ENCODE assay signal across 10 cellular contexts in the genomic region with DNA sequence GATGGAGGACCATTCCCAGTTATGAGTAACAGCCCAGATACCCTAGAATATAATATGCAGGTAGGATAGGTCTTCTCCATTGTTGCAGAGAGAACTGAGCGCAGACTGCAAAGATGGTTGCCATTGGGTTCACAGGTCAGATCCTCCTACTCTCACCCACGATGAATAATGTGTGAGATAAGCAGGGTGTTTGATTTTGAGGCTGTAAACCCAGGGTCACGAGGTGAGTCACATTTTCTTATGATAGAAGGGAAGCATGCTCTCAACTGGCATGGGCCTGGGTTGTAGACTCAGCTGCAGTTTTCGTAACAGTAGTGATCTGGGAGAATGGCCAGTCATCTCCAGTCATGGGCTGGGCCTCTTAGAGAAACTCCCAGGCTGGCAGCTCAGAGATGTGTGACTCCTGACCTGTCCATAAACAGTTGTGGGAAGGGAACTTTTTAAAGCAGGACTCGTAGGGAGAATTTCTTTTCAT.
DNase-seq lines count a peak whose midpoint lies in the region; ATAC-seq and TF ChIP-seq lines count a peak whose summit lies in the region.
"Had no signal": no experiment of that assay in that cellular context is flagged by ENCODE, and none has a peak within 500 bp of the region (broad histone marks: within the 10 kb centered on the region; RNA-seq: fewer than 3 reads in every experiment).

No MANE protein-coding gene starts in this region.

- H3K4me3 ChIP-seq in suprapubic skin: no peak overlapping the region

- H3K4me1 Mint-ChIP-seq in activated CD8-positive, alpha-beta T cell treated with anti-CD3 and anti-CD28 coated beads for 36 hours (ENCODE audit: low read depth): peaks cover 18% of the 10 kb centered on the region
- peaks cover 12% of the 10 kb centered on the region for H3K4me1 Mint-ChIP-seq in activated CD8-positive, alpha-beta T cell treated with anti-CD3 and anti-CD28 coated beads, Interleukin-2, amount 10 ng/mL, durations not matched to agents 7 days and 5 days (ENCODE audit: low read depth)
- peaks cover 35% of the 10 kb centered on the region for H3K4me1 Mint-ChIP-seq in activated T-helper 2 cell treated with anti-CD3 and anti-CD28 coated beads, Interferon-gamma antibody, Interleukin-2, Interleukin-4, amounts not matched to agents 10 μg/mL and 5 μg/mL and 100 μg/mL, durations not matched to agents 14 hours and 24 hours and 36 hours (ENCODE audit: low read depth)

- no peaks in the 10 kb centered on the region for H3K36me3 ChIP-seq in suprapubic skin

- 66% methylated on average over 5 of the region's 5 CpGs for WGBS in suprapubic skin

- H3K27me3 ChIP-seq in suprapubic skin: no peaks in the 10 kb centered on the region

- H3K4me3 Mint-ChIP-seq in activated CD8-positive, alpha-beta T cell treated with anti-CD3 and anti-CD28 coated beads for 36 hours: no peak overlapping the region
- H3K4me3 Mint-ChIP-seq in activated CD8-positive, alpha-beta T cell treated with anti-CD3 and anti-CD28 coated beads, Interleukin-2, amount 10 ng/mL, durations not matched to agents 7 days and 5 days: no peak overlapping the region
- no peak overlapping the region for H3K4me3 Mint-ChIP-seq in activated T-helper 2 cell treated with anti-CD3 and anti-CD28 coated beads, Interferon-gamma antibody, Interleukin-2, Interleukin-4, amounts not matched to agents 10 μg/mL and 5 μg/mL and 100 μg/mL, durations not matched to agents 14 hours and 24 hours and 36 hours (ENCODE audit: low read depth)
- H3K4me3 Mint-ChIP-seq: CD8-positive, alpha-beta T cell had no signal

- TF ChIP-seq EP300 in suprapubic skin (IDR thresholded peaks at IDR 0.05): no peak

- peak overlapping the region; percentile 73 for H3K27ac Mint-ChIP-seq in activated CD8-positive, alpha-beta T cell treated with anti-CD3 and anti-CD28 coated beads for 36 hours
- no peak overlapping the region for H3K27ac Mint-ChIP-seq in activated CD8-positive, alpha-beta T cell treated with anti-CD3 and anti-CD28 coated beads, Interleukin-2, amount 10 ng/mL, durations not matched to agents 7 days and 5 days
- H3K27ac Mint-ChIP-seq in activated T-helper 2 cell treated with anti-CD3 and anti-CD28 coated beads, Interferon-gamma antibody, Interleukin-2, Interleukin-4, amounts not matched to agents 10 μg/mL and 5 μg/mL and 100 μg/mL, durations not matched to agents 14 hours and 24 hours and 36 hours: peak overlapping the region; percentile 76
- H3K27ac Mint-ChIP-seq: CD8-positive, alpha-beta T cell had no signal

- TF ChIP-seq POLR2A in suprapubic skin (IDR thresholded peaks at IDR 0.05): no peak

- H3K9me3 ChIP-seq in suprapubic skin: no peaks in the 10 kb centered on the region

- no peak overlapping the region for H3K27ac ChIP-seq in suprapubic skin

- CTCF ChIA-PET in activated CD8-positive, alpha-beta T cell treated with anti-CD3 and anti-CD28 coated beads for 36 hours (lab: Charles Lee): interaction anchor here (1.3 kb wide), 1 partner anchor 12 kb away, joined by 3 read pairs; no protein-coding TSS in a partner anchor
- CTCF ChIA-PET in activated CD8-positive, alpha-beta T cell treated with anti-CD3 and anti-CD28 coated beads, Interleukin-2, amount 10 ng/mL, durations not matched to agents 7 days and 5 days (lab: Charles Lee): interaction anchor here (1.1 kb wide), 1 partner anchor 120 kb away, joined by 3 read pairs; no protein-coding TSS in a partner anchor

- intact Hi-C loops in activated CD8-positive, alpha-beta T cell treated with anti-CD3 and anti-CD28 coated beads for 36 hours (cut with micrococcal nuclease): no loop called here
- intact Hi-C loops in activated T-helper 2 cell treated with anti-CD3 and anti-CD28 coated beads, Interferon-gamma antibody, Interleukin-2, Interleukin-4, amounts not matched to agents 10 μg/mL and 5 μg/mL and 100 μg/mL, durations not matched to agents 14 hours and 24 hours and 36 hours (cut with micrococcal nuclease): loop anchor here (2.0 to 10.0 kb wide), 4 partner anchors 65 to 213 kb away; a partner anchor contains a TSS

- POLR2A ChIA-PET in activated CD8-positive, alpha-beta T cell treated with anti-CD3 and anti-CD28 coated beads for 36 hours (lab: Charles Lee): interaction anchor here (0.8 to 1.2 kb wide), 4 partner anchors 42 to 76 kb away, joined by 3 to 5 read pairs (median 4); a partner anchor contains a TSS
- POLR2A ChIA-PET in activated CD8-positive, alpha-beta T cell treated with anti-CD3 and anti-CD28 coated beads, Interleukin-2, amount 10 ng/mL, durations not matched to agents 7 days and 5 days (lab: Charles Lee): no interaction called here

- no peaks in the 10 kb centered on the region for H3K9me3 Mint-ChIP-seq in activated CD8-positive, alpha-beta T cell treated with anti-CD3 and anti-CD28 coated beads for 36 hours
- H3K9me3 Mint-ChIP-seq in activated CD8-positive, alpha-beta T cell treated with anti-CD3 and anti-CD28 coated beads, Interleukin-2, amount 10 ng/mL, durations not matched to agents 7 days and 5 days (ENCODE audit: insufficient read depth): no peaks in the 10 kb centered on the region
- no peaks in the 10 kb centered on the region for H3K9me3 Mint-ChIP-seq in activated T-helper 2 cell treated with anti-CD3 and anti-CD28 coated beads, Interferon-gamma antibody, Interleukin-2, Interleukin-4, amounts not matched to agents 10 μg/mL and 5 μg/mL and 100 μg/mL, durations not matched to agents 14 hours and 24 hours and 36 hours
- H3K9me3 Mint-ChIP-seq: CD8-positive, alpha-beta T cell had no signal

- DNase-seq in activated CD8-positive, alpha-beta T cell treated with anti-CD3 and anti-CD28 coated beads for 36 hours: peak; percentile 64
- no peak for DNase-seq in activated CD8-positive, alpha-beta T cell treated with anti-CD3 and anti-CD28 coated beads, Interleukin-2, amount 10 ng/mL, durations not matched to agents 7 days and 5 days
- no peak for DNase-seq in activated T-helper 2 cell treated with anti-CD3 and anti-CD28 coated beads, Interferon-gamma antibody, Interleukin-2, Interleukin-4, amounts not matched to agents 10 μg/mL and 5 μg/mL and 100 μg/mL, durations not matched to agents 14 hours and 24 hours and 36 hours (ENCODE audit: low spot score)
- DNase-seq in left lobe of liver (ENCODE audit: low spot score): peak; percentile 59
- peak; percentile 81 to 82 for DNase-seq in suprapubic skin (ENCODE audit: low spot score in 2 of 2)
- no peak for DNase-seq in COLO829 (ENCODE audit: low spot score)
- DNase-seq in NCI-H1694 (lab: John Stamatoyannopoulos, UW): no peak
- DNase-seq: T-helper 1 cell had no signal

- H3K36me3 Mint-ChIP-seq in activated CD8-positive, alpha-beta T cell treated with anti-CD3 and anti-CD28 coated beads for 36 hours (ENCODE audit: low read depth): no peaks in the 10 kb centered on the region
- H3K36me3 Mint-ChIP-seq in activated CD8-positive, alpha-beta T cell treated with anti-CD3 and anti-CD28 coated beads, Interleukin-2, amount 10 ng/mL, durations not matched to agents 7 days and 5 days (ENCODE audit: low read depth): no peaks in the 10 kb centered on the region
- no peaks in the 10 kb centered on the region for H3K36me3 Mint-ChIP-seq in activated T-helper 2 cell treated with anti-CD3 and anti-CD28 coated beads, Interferon-gamma antibody, Interleukin-2, Interleukin-4, amounts not matched to agents 10 μg/mL and 5 μg/mL and 100 μg/mL, durations not matched to agents 14 hours and 24 hours and 36 hours (ENCODE audit: low read depth)
- H3K36me3 Mint-ChIP-seq: CD8-positive, alpha-beta T cell had no signal

- ATAC-seq in activated CD8-positive, alpha-beta T cell treated with anti-CD3 and anti-CD28 coated beads for 36 hours: peak; percentile 93
- no peak for ATAC-seq in activated CD8-positive, alpha-beta T cell treated with anti-CD3 and anti-CD28 coated beads, Interleukin-2, amount 10 ng/mL, durations not matched to agents 7 days and 5 days
- ATAC-seq in left lobe of liver: peak; percentile 90
- ATAC-seq in GM19395 (IDR thresholded peaks at IDR 0.05; ENCODE audit: unreplicated experiment): no peak
- ATAC-seq: CD8-positive, alpha-beta T cell had no signal

- peaks cover 7% of the 10 kb centered on the region for H3K4me1 ChIP-seq in suprapubic skin

- TF ChIP-seq CTCF in activated CD8-positive, alpha-beta T cell treated with anti-CD3 and anti-CD28 coated beads for 36 hours (IDR thresholded peaks at IDR 0.05): no peak
- no peak for TF ChIP-seq CTCF in suprapubic skin (IDR thresholded peaks at IDR 0.05)

- no peaks in the 10 kb centered on the region for H3K27me3 Mint-ChIP-seq in activated CD8-positive, alpha-beta T cell treated with anti-CD3 and anti-CD28 coated beads for 36 hours
- H3K27me3 Mint-ChIP-seq in activated CD8-positive, alpha-beta T cell treated with anti-CD3 and anti-CD28 coated beads, Interleukin-2, amount 10 ng/mL, durations not matched to agents 7 days and 5 days (ENCODE audit: low read depth): no peaks in the 10 kb centered on the region
- H3K27me3 Mint-ChIP-seq in activated T-helper 2 cell treated with anti-CD3 and anti-CD28 coated beads, Interferon-gamma antibody, Interleukin-2, Interleukin-4, amounts not matched to agents 10 μg/mL and 5 μg/mL and 100 μg/mL, durations not matched to agents 14 hours and 24 hours and 36 hours (ENCODE audit: low read depth): no peaks in the 10 kb centered on the region

Comparison
In these comparisons a context has a peak if more than half of its experiments do, and no peak if none do; other contexts are left out.
1. ATAC-seq: peak in activated CD8-positive, alpha-beta T cell treated with anti-CD3 and anti-CD28 coated beads for 36 hours (single experiment) and left lobe of liver (single experiment); none in activated CD8-positive, alpha-beta T cell treated with anti-CD3 and anti-CD28 coated beads, Interleukin-2, amount 10 ng/mL, durations not matched to agents 7 days and 5 days (single experiment) and GM19395 (single experiment).
2. DNase-seq: peak in activated CD8-positive, alpha-beta T cell treated with anti-CD3 and anti-CD28 coated beads for 36 hours (single experiment), left lobe of liver (single experiment) and suprapubic skin (2 of 2); none in activated CD8-positive, alpha-beta T cell treated with anti-CD3 and anti-CD28 coated beads, Interleukin-2, amount 10 ng/mL, durations not matched to agents 7 days and 5 days (single experiment), activated T-helper 2 cell treated with anti-CD3 and anti-CD28 coated beads, Interferon-gamma antibody, Interleukin-2, Interleukin-4, amounts not matched to agents 10 μg/mL and 5 μg/mL and 100 μg/mL, durations not matched to agents 14 hours and 24 hours and 36 hours (single experiment), COLO829 (single experiment) and NCI-H1694 (single experiment).